In the genomic region with DNA sequence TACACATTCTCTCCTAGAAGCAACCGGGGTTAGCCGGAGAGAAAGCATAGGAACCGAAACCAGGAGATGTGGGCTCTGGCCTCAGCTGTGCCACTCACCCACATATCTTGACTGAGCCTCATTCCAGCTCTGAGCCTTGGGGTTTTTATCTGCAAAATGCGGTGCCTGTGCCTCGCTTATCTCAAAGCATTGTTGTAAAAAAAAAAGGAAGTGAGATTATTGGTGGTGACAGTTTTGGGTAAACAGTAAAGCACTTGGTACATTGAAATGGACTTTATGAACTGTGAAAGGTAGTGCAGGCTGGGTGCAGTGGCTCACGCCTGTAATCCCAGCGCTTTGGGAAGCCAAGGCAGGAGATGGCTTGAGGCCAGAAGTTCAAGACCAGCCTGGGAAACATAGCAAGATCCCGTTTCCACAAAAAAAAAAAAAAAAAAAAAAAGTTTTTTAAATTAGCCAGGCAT, we compare ENCODE assay signal across 8 cellular contexts. TPM values are rescaled to one million over a fixed set of nuclear protein-coding genes. Genes with fewer than 3 reads are reported as not detected.
DNase-seq lines count a peak whose midpoint lies in the region; ATAC-seq and TF ChIP-seq lines count a peak whose summit lies in the region.

No MANE protein-coding gene starts in this region.

- peak overlapping the region; percentile 36 for H2AFZ ChIP-seq in fibroblast of lung (ENCODE audit: low read length)

- H3K27me3 Mint-ChIP-seq in activated naive CD4-positive, alpha-beta T cell treated with anti-CD3 and anti-CD28 coated beads for 36 hours (ENCODE audit: low read depth) = peaks cover 27% of the 10 kb centered on the region

- H3K4me1 Mint-ChIP-seq in activated naive CD4-positive, alpha-beta T cell treated with anti-CD3 and anti-CD28 coated beads for 36 hours (ENCODE audit: low read depth) = peaks cover 41% of the 10 kb centered on the region

- no peaks in the 10 kb centered on the region for H3K36me3 Mint-ChIP-seq in activated naive CD4-positive, alpha-beta T cell treated with anti-CD3 and anti-CD28 coated beads for 36 hours (ENCODE audit: low read depth)

- no peaks in the 10 kb centered on the region for H3K9me3 Mint-ChIP-seq in activated naive CD4-positive, alpha-beta T cell treated with anti-CD3 and anti-CD28 coated beads for 36 hours

- H3K79me2 ChIP-seq in fibroblast of lung (ENCODE audit: control insufficient read depth, insufficient read depth, low read length) = no peaks in the 10 kb centered on the region

- DNase-seq in activated naive CD4-positive, alpha-beta T cell treated with anti-CD3 and anti-CD28 coated beads for 36 hours = peak; percentile 38
- DNase-seq in activated naive CD4-positive, alpha-beta T cell treated with anti-CD3 and anti-CD28 coated beads, Interleukin-2, amount 50 U/mL, for 16 hours = no peak
- DNase-seq in SIG-M5 treated with dmso at 0.1 percent for 504 hours (lab: John Stamatoyannopoulos, UW; ENCODE audit: unreplicated experiment) (peak; percentile 98), fibroblast of lung (ENCODE audit: low read depth in 2 of 2) (peak; percentile 12 to 23), hepatic stellate cell (ENCODE audit: low spot score) (no peak)
- DNase-seq in stimulated activated CD4-positive, alpha-beta T cell treated with anti-CD3 and anti-CD28 coated beads, Interleukin-4, amount 100 ng/mL, for 24 hours = peak; percentile 41
- no peak for DNase-seq in activated CD4-positive, CD25-positive, alpha-beta regulatory T cell (lab: John Stamatoyannopoulos, UW)

- H3K4me3 ChIP-seq in fibroblast of lung (replicated peaks in 1 of 4; ENCODE audit: control extremely low read depth in 1 of 4, insufficient read depth in 1 of 4, low read depth in 3 of 4, low read length in 4 of 4) = no peak overlapping the region

- H3K9me3 ChIP-seq in fibroblast of lung (ENCODE audit: control insufficient read depth, insufficient read depth, low read depth, low read length) = no peaks in the 10 kb centered on the region

- H3K27ac ChIP-seq in fibroblast of lung (ENCODE audit: insufficient read depth, low read length) = no peak overlapping the region

- intact Hi-C loops in activated naive CD4-positive, alpha-beta T cell treated with anti-CD3 and anti-CD28 coated beads for 36 hours (cut with micrococcal nuclease) = no loop called here

- H3K36me3 ChIP-seq in fibroblast of lung (ENCODE audit: control insufficient read depth, insufficient read depth, low read length) = no peaks in the 10 kb centered on the region

- peak; percentile 46 for ATAC-seq in HG02973 (IDR thresholded peaks at IDR 0.05; ENCODE audit: unreplicated experiment)

- peaks cover 9% of the 10 kb centered on the region for H3K4me1 ChIP-seq in fibroblast of lung (ENCODE audit: control insufficient read depth, extremely low read depth, insufficient read depth, low read length)

- H4K20me1 ChIP-seq in fibroblast of lung (ENCODE audit: control insufficient read depth, extremely low read depth, insufficient read depth, low read length) = no peaks in the 10 kb centered on the region

- H3K27ac Mint-ChIP-seq in activated naive CD4-positive, alpha-beta T cell treated with anti-CD3 and anti-CD28 coated beads for 36 hours = no peak overlapping the region

- no peak overlapping the region for H3K9ac ChIP-seq in fibroblast of lung (ENCODE audit: insufficient read depth, low read length)

- TF ChIP-seq CTCF in fibroblast of lung (conservative IDR thresholded peaks at IDR 0.05 in 1 of 2, IDR thresholded peaks at IDR 0.05 in 1 of 2; ENCODE audit: low read depth in 1 of 2, low read length in 2 of 2) = no peak

- CTCF ChIA-PET in activated naive CD4-positive, alpha-beta T cell treated with anti-CD3 and anti-CD28 coated beads for 36 hours (lab: Charles Lee) = interaction anchor here (0.7 kb wide), 1 partner anchor 170 kb away, joined by 4 read pairs; no protein-coding TSS in a partner anchor

- no peaks in the 10 kb centered on the region for H3K27me3 ChIP-seq in fibroblast of lung (ENCODE audit: control insufficient read depth, insufficient read depth, low read length)

- H3K4me3 Mint-ChIP-seq in activated naive CD4-positive, alpha-beta T cell treated with anti-CD3 and anti-CD28 coated beads for 36 hours = no peak overlapping the region

- peak overlapping the region; percentile 46 for H3K4me2 ChIP-seq in fibroblast of lung (ENCODE audit: extremely low read depth, insufficient read depth, low read length)

RNA-seq across cellular contexts. Expression of gene PTAFR, which starts 3.8 kb away (rescaled TPM):
- under 1 TPM; 0.05 to 0.07 TPM for total RNA-seq in activated naive CD4-positive, alpha-beta T cell treated with anti-CD3 and anti-CD28 coated beads for 36 hours
- under 0.01 TPM in 2 replicates for total RNA-seq in fibroblast of lung
- 0.12 and 0.25 TPM in 2 replicates for polyA plus RNA-seq in fibroblast of lung
- polyA plus RNA-seq in fibroblast of lung (2012) = 0.08 TPM in 2 replicates
- not detected in 2 replicates for polyA minus RNA-seq in fibroblast of lung (ENCODE audit: low replicate concordance)

Comparison
In these comparisons a context has a peak if more than half of its experiments do, and no peak if none do; other contexts are left out.
1. DNase-seq: peak in activated naive CD4-positive, alpha-beta T cell treated with anti-CD3 and anti-CD28 coated beads for 36 hours (single experiment), SIG-M5 treated with dmso at 0.1 percent for 504 hours (single experiment), fibroblast of lung (2 of 2) and stimulated activated CD4-positive, alpha-beta T cell treated with anti-CD3 and anti-CD28 coated beads, Interleukin-4, amount 100 ng/mL, for 24 hours (single experiment); none in activated naive CD4-positive, alpha-beta T cell treated with anti-CD3 and anti-CD28 coated beads, Interleukin-2, amount 50 U/mL, for 16 hours (single experiment), activated CD4-positive, CD25-positive, alpha-beta regulatory T cell (0 of 4) and hepatic stellate cell (single experiment).